Comparison of ENCODE assay signal across 10 cellular contexts in genomic region chr12:75738486-75738885, GRCh38.
A peak's percentile ranks its signal among the peaks of the same experiment; 100 is the strongest.
DNase-seq lines count a peak whose midpoint lies in the region; ATAC-seq, FAIRE-seq and TF ChIP-seq lines count a peak whose summit lies in the region.
"Had no signal": no experiment of that assay in that cellular context is flagged by ENCODE, and none has a peak within 500 bp of the region (broad histone marks: within the 10 kb centered on the region; RNA-seq: fewer than 3 reads in every experiment).

No MANE protein-coding gene starts in this region.

- no peaks in the 10 kb centered on the region for H3K4me1 ChIP-seq in colonic mucosa
- H3K4me1 ChIP-seq: prostate gland, SJSA1 had no signal

- intact Hi-C loops in colonic mucosa (cut with DNase I): no loop called here

- no peak for TF ChIP-seq CTCF in colonic mucosa (IDR thresholded peaks at IDR 0.05)

- DNase-seq in GM19239 (ENCODE audit: insufficient read length, low spot score) (peak; percentile 2), colonic mucosa (no peak), UCSD-AML1 (lab: John Stamatoyannopoulos, UW; ENCODE audit: unreplicated experiment) (no peak), NOMO-1 (lab: John Stamatoyannopoulos, UW; ENCODE audit: unreplicated experiment in 2 of 2) (no peak)
- DNase-seq in activated CD8-positive, alpha-beta memory T cell treated with anti-CD3 and anti-CD28 coated beads, Interleukin-2, amount 50 U/mL, for 24 hours (ENCODE audit: extremely low read depth): peak; percentile 3
- peak; percentile 8 to 37 for DNase-seq in stimulated activated CD4-positive, alpha-beta T cell treated with anti-CD3 and anti-CD28 coated beads, Interleukin-4, amount 100 ng/mL, for 48 hours (ENCODE audit: low read depth in 2 of 2)
- DNase-seq in effector CD4-positive, alpha-beta T cell: no peak

- H3K9me3 ChIP-seq in colonic mucosa: no peaks in the 10 kb centered on the region
- H3K9me3 ChIP-seq: prostate gland, SJSA1 had no signal

- peak; percentile 99 for ATAC-seq in HG02885 (IDR thresholded peaks at IDR 0.05; ENCODE audit: poor library complexity, unreplicated experiment)

- H3K4me3 ChIP-seq in colonic mucosa: no peak overlapping the region
- H3K4me3 ChIP-seq: prostate gland, SJSA1 had no signal

- H3K36me3 ChIP-seq in colonic mucosa: no peaks in the 10 kb centered on the region
- H3K36me3 ChIP-seq: prostate gland, SJSA1 had no signal

- no peak overlapping the region for H3K27ac ChIP-seq in colonic mucosa
- H3K27ac ChIP-seq: prostate gland, SJSA1 had no signal

- no peak for FAIRE-seq in GM19239 (lab: Jason Lieb, UNC)

- H3K27me3 ChIP-seq in colonic mucosa: no peaks in the 10 kb centered on the region
- H3K27me3 ChIP-seq: SJSA1 had no signal

- H3K9ac ChIP-seq in colonic mucosa (ENCODE audit: low read depth in 2 of 2, low read length in 2 of 2): no peak overlapping the region

Comparison
In these comparisons a context has a peak if more than half of its experiments do, and no peak if none do; other contexts are left out.
1. DNase-seq: peak in GM19239 (single experiment), activated CD8-positive, alpha-beta memory T cell treated with anti-CD3 and anti-CD28 coated beads, Interleukin-2, amount 50 U/mL, for 24 hours (single experiment) and stimulated activated CD4-positive, alpha-beta T cell treated with anti-CD3 and anti-CD28 coated beads, Interleukin-4, amount 100 ng/mL, for 48 hours (2 of 2); none in colonic mucosa (single experiment), UCSD-AML1 (single experiment), effector CD4-positive, alpha-beta T cell (single experiment) and NOMO-1 (0 of 2).